ENCODE assay signal across 16 cellular contexts in genomic region chr3:43742935-43743334, GRCh38. TPM values are rescaled to one million over a fixed set of nuclear protein-coding genes. Genes with fewer than 3 reads are reported as not detected.
DNase-seq lines count a peak whose midpoint lies in the region; ATAC-seq and TF ChIP-seq lines count a peak whose summit lies in the region.
"Had no signal": no experiment of that assay in that cellular context is flagged by ENCODE, and none has a peak within 500 bp of the region (broad histone marks: within the 10 kb centered on the region; RNA-seq: fewer than 3 reads in every experiment).

No MANE protein-coding gene starts in this region.

- peaks cover 7% of the 10 kb centered on the region for H3K9me3 ChIP-seq in H9 (ENCODE audit: control insufficient read depth, low read depth, low read length)
- no peaks in the 10 kb centered on the region for H3K9me3 ChIP-seq in gastrocnemius medialis

- no peak overlapping the region for H2BK5ac ChIP-seq in H9 (ENCODE audit: insufficient read length, low read length)

- no peak overlapping the region for H2BK15ac ChIP-seq in H9 (ENCODE audit: low read depth, low read length)

- H4K5ac ChIP-seq in H9 (ENCODE audit: insufficient read length, low read depth, low read length), result no peak overlapping the region

- no peak overlapping the region for H2BK12ac ChIP-seq in H9 (ENCODE audit: insufficient read length, low read depth, low read length)

- no peak overlapping the region for H3K23ac ChIP-seq in H9 (ENCODE audit: insufficient read length, low read depth, low read length)

- H3K4ac ChIP-seq in H9 (ENCODE audit: low read depth, low read length), result no peak overlapping the region

- ATAC-seq in sciatic nerve, result peak; percentile 85
- ATAC-seq in stimulated activated naive CD8-positive, alpha-beta T cell treated with anti-CD3 and anti-CD28 coated beads, Interleukin-15, Interleukin-2, amounts not matched to agents 100 U/mL and 50 U/mL, for 24 hours, result no peak
- no peak for ATAC-seq in gastrocnemius medialis

- no peak overlapping the region for H3K4me3 Mint-ChIP-seq in H9
- H3K4me3 Mint-ChIP-seq: activated B cell treated with CpG ODN at 0.5 μM for 24 hours; central memory CD8-positive, alpha-beta T cell; mesothelial cell of epicardium had no signal

- H3K36me3 Mint-ChIP-seq in H9 (ENCODE audit: insufficient read depth in 1 of 3, low read depth in 3 of 3), result peaks cover 6 to 14% (median 7%) of the 10 kb centered on the region in 3 experiments
- H3K36me3 Mint-ChIP-seq: mesothelial cell of epicardium had no signal

- H3K27me3 ChIP-seq in H9 (ENCODE audit: insufficient read depth, low read length) (no peaks in the 10 kb centered on the region), gastrocnemius medialis (no peaks in the 10 kb centered on the region)

- H3K9ac ChIP-seq in H9 (ENCODE audit: extremely low read depth, insufficient read length, low read length), result no peak overlapping the region

- DNase-seq in H9 (peak; percentile 5), fibroblast of the conjunctiva (ENCODE audit: low read depth) (peak; percentile 52), sciatic nerve (ENCODE audit: low spot score) (no peak), mucosa of gallbladder (ENCODE audit: low spot score) (no peak), NCI-H82 (lab: John Stamatoyannopoulos, UW) (no peak), gastrocnemius medialis (no peak)
- no peak for DNase-seq in stimulated activated naive CD8-positive, alpha-beta T cell treated with anti-CD3 and anti-CD28 coated beads, Interleukin-15, Interleukin-2, amounts not matched to agents 100 U/mL and 50 U/mL, for 24 hours
- DNase-seq: activated B cell treated with CpG ODN at 0.5 μM for 24 hours; activated T-cell treated with anti-CD3 and anti-CD28 coated beads, Interleukin-2, amount 50 U/mL, for 48 hours; DMS79 treated with DMSO at 0.1 percent for 48 hours; NCI-H2171 treated with DMSO at 0.1 percent for 48 hours; SHP77 treated with DMSO at 0.1 percent for 48 hours had no signal

- H3K79me2 ChIP-seq in H9 (ENCODE audit: insufficient read depth, low read length), result no peaks in the 10 kb centered on the region

- in situ Hi-C loops in gastrocnemius medialis (cut with MboI; ENCODE audit: low sequenced_read_pairs in 4 of 4), result no loop called here

- peaks cover under 1% of the 10 kb centered on the region in 2 experiments; a peak in 2 of 4 replicates for H3K4me1 Mint-ChIP-seq in H9
- H3K4me1 Mint-ChIP-seq: activated B cell treated with CpG ODN at 0.5 μM for 24 hours; central memory CD8-positive, alpha-beta T cell; mesothelial cell of epicardium had no signal

- H3K4me1 ChIP-seq in H9 (ENCODE audit: insufficient read depth, low read length), result no peaks in the 10 kb centered on the region
- peaks cover 0 to 2% of the 10 kb centered on the region in 2 donors for H3K4me1 ChIP-seq in gastrocnemius medialis

- intact Hi-C loops in sciatic nerve (cut with DNase I) (no loop called here), gastrocnemius medialis (cut with DNase I; ENCODE audit: low total_unique reads) (no loop called here)

- H3K14ac ChIP-seq in H9 (ENCODE audit: insufficient read depth, low read length), result no peak overlapping the region

- no peak overlapping the region for H3K4me2 ChIP-seq in H9 (ENCODE audit: insufficient read depth, insufficient read length, low read length)
- H3K4me2 ChIP-seq: smooth muscle cell had no signal

- no peaks in the 10 kb centered on the region for H3K79me1 ChIP-seq in H9 (ENCODE audit: insufficient read depth, low read depth, low read length, poor library complexity, severe bottlenecking)

- no peak overlapping the region for H4K8ac ChIP-seq in H9 (replicated peaks; ENCODE audit: insufficient read length, low read depth, low read length)

- no peak overlapping the region for H2AFZ ChIP-seq in H9 (ENCODE audit: low read length)

- no peak overlapping the region for H2BK120ac ChIP-seq in H9 (ENCODE audit: low read depth, low read length, poor library complexity, severe bottlenecking)

- no peak overlapping the region for H3K4me3 ChIP-seq in gastrocnemius medialis
- H3K4me3 ChIP-seq: smooth muscle cell had no signal

- WGBS in H9 (ENCODE audit: extremely low coverage, insufficient read length, low lambda C conversion rate), result no CpG with 5 or more reads among the region's 4 CpGs

- H3K27ac ChIP-seq in H9 (ENCODE audit: insufficient read length, low read depth, low read length) (no peak overlapping the region), VCaP (no peak overlapping the region), gastrocnemius medialis (no peak overlapping the region)

- no peak overlapping the region for H3T11ph ChIP-seq in H9 (ENCODE audit: low read length)

- H4K20me1 ChIP-seq in H9 (ENCODE audit: control insufficient read depth, insufficient read depth, insufficient read length), result no peaks in the 10 kb centered on the region

- no peak overlapping the region for H2AK5ac ChIP-seq in H9 (ENCODE audit: insufficient read length, low read length)

- H3K56ac ChIP-seq in H9 (ENCODE audit: insufficient read length, low read depth, low read length), result no peak overlapping the region

- H3K27ac Mint-ChIP-seq in H9, result no peak overlapping the region
- H3K27ac Mint-ChIP-seq: activated B cell treated with CpG ODN at 0.5 μM for 24 hours, mesothelial cell of epicardium had no signal

- no peak overlapping the region for H4K91ac ChIP-seq in H9 (ENCODE audit: insufficient read length, low read depth, low read length)

- H3K36me3 ChIP-seq in gastrocnemius medialis, result no peaks in the 10 kb centered on the region

- no peaks in the 10 kb centered on the region for H3K23me2 ChIP-seq in H9 (ENCODE audit: insufficient read length, low read depth, low read length, poor library complexity, severe bottlenecking)

- no peak overlapping the region for H2BK20ac ChIP-seq in H9 (ENCODE audit: low read depth, low read length, poor library complexity, severe bottlenecking)

- no peak for TF ChIP-seq POLR2A in gastrocnemius medialis (IDR thresholded peaks at IDR 0.05)

- peak; percentile 52; the same call in 2 of the 3 replicates for TF ChIP-seq CTCF in H9 (conservative IDR thresholded peaks at IDR 0.05)
- TF ChIP-seq CTCF in VCaP (conservative IDR thresholded peaks at IDR 0.05), result peak; percentile 58
- TF ChIP-seq CTCF in gastrocnemius medialis (IDR thresholded peaks at IDR 0.05 in 4 of 5, conservative IDR thresholded peaks at IDR 0.05 in 1 of 5), result no peak

- H3K9me3 Mint-ChIP-seq in H9, result peaks cover 15 to 16% of the 10 kb centered on the region in 2 experiments

- peaks cover under 1% of the 10 kb centered on the region; the same call in 1 of the 2 replicates for H3K27me3 Mint-ChIP-seq in H9 (ENCODE audit: low read depth)

- H3K18ac ChIP-seq in H9 (ENCODE audit: insufficient read length, low read depth, low read length), result no peak overlapping the region

RNA-seq across cellular contexts. Expression of gene ABHD5, which starts 52.2 kb away (rescaled TPM):
- 13.1 and 15.9 TPM in 2 replicates for total RNA-seq in H9 (2021)
- 18.1 TPM for total RNA-seq in sciatic nerve
- total RNA-seq in mucosa of gallbladder, result 19.7 TPM
- 10 to 100 TPM; 18.6 to 43.7 (median 33.7) TPM for total RNA-seq in gastrocnemius medialis

Comparison
In these comparisons a context has a peak if more than half of its experiments do, and no peak if none do; other contexts are left out.
1. DNase-seq: peak in H9 (single experiment) and fibroblast of the conjunctiva (single experiment); none in sciatic nerve (single experiment), stimulated activated naive CD8-positive, alpha-beta T cell treated with anti-CD3 and anti-CD28 coated beads, Interleukin-15, Interleukin-2, amounts not matched to agents 100 U/mL and 50 U/mL, for 24 hours (single experiment), mucosa of gallbladder (single experiment), NCI-H82 (single experiment) and gastrocnemius medialis (0 of 2).
2. CTCF ChIP-seq: peak in H9 (single experiment) and VCaP (single experiment); none in gastrocnemius medialis (0 of 5).